Comparison of ENCODE assay signal across 8 cellular contexts in the genomic region with DNA sequence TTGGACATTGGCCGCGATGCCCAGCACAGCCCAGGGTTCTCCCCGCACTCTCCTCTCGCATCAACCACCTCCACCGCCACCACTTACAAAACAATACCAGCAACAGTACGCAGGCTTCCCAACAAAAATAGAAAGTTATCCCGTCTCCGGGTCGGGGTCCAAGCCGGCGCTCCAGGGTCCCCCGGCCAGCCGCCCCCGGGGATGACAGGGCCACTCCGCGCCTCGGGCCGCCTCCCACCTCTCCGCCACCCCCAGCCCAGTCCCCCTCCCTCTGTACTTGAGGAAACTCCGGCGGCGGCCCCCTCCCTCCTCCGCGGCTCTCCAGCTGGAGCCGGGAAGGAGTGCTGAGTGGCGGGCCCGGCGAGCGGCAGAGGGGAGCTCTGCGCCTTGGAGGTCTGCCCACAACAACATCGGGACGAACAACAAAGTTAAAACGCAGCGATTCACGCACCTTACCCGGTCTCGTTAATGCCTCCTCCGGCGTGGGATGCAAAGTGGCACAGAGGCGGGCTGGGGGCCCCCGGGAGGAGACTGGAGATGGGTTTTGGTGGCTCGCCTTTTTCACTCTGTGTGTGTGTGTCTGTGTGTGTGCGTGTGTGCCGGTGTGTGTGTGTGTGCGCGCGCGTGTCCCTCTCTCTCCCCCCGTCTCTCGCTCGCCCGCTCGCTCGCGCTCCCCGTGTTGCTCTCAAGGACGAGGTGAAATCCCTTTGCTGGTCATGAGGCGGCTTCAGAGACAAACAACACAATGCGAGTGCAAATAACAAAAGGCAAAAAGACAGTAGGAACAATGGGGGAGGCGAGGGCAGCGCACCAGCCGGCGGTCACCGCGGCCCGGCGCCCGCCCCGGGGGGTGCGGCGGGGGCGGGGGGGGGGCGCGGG.
DNase-seq lines count a peak whose midpoint lies in the region; ATAC-seq lines count a peak whose summit lies in the region.

No MANE protein-coding gene starts in this region.

- H3K9me3 Mint-ChIP-seq in activated naive CD4-positive, alpha-beta T cell treated with anti-CD3 and anti-CD28 coated beads, Interleukin-2, amount 10 ng/mL, durations not matched to agents 7 days and 5 days, result no peaks in the 10 kb centered on the region

- intact Hi-C loops in Right ventricle myocardium superior (cut with DNase I), result no loop called here

- H3K27ac Mint-ChIP-seq in activated naive CD4-positive, alpha-beta T cell treated with anti-CD3 and anti-CD28 coated beads, Interleukin-2, amount 10 ng/mL, durations not matched to agents 7 days and 5 days, result no peak overlapping the region

- H3K36me3 Mint-ChIP-seq in activated naive CD4-positive, alpha-beta T cell treated with anti-CD3 and anti-CD28 coated beads, Interleukin-2, amount 10 ng/mL, durations not matched to agents 7 days and 5 days, result peaks cover 2% of the 10 kb centered on the region

- CTCF ChIA-PET in activated naive CD4-positive, alpha-beta T cell treated with anti-CD3 and anti-CD28 coated beads, Interleukin-2, amount 10 ng/mL, durations not matched to agents 7 days and 5 days (lab: Charles Lee), result no interaction called here

- H3K4me1 Mint-ChIP-seq in activated naive CD4-positive, alpha-beta T cell treated with anti-CD3 and anti-CD28 coated beads, Interleukin-2, amount 10 ng/mL, durations not matched to agents 7 days and 5 days, result peaks cover 12% of the 10 kb centered on the region

- peak overlapping the region; percentile 71 for H3K4me3 Mint-ChIP-seq in activated naive CD4-positive, alpha-beta T cell treated with anti-CD3 and anti-CD28 coated beads, Interleukin-2, amount 10 ng/mL, durations not matched to agents 7 days and 5 days

- peaks cover 56% of the 10 kb centered on the region for H3K27me3 Mint-ChIP-seq in activated naive CD4-positive, alpha-beta T cell treated with anti-CD3 and anti-CD28 coated beads, Interleukin-2, amount 10 ng/mL, durations not matched to agents 7 days and 5 days

- ATAC-seq in Right ventricle myocardium superior (ENCODE audit: poor library complexity), result peak; percentile 83
- no peak for ATAC-seq in HG02981 (IDR thresholded peaks at IDR 0.05; ENCODE audit: unreplicated experiment)

- peak; percentile 42 for DNase-seq in NCI-H345 (lab: John Stamatoyannopoulos, UW)
- DNase-seq in NCI-H345 treated with DMSO at 0.1 percent for 48 hours (lab: John Stamatoyannopoulos, UW; ENCODE audit: unreplicated experiment), result no peak
- DNase-seq in NCI-H128 (lab: John Stamatoyannopoulos, UW; ENCODE audit: unreplicated experiment), result peak; percentile 52
- peak; percentile 24 for DNase-seq in activated naive CD4-positive, alpha-beta T cell treated with anti-CD3 and anti-CD28 coated beads, Interleukin-2, amount 10 ng/mL, durations not matched to agents 7 days and 5 days
- DNase-seq in Right ventricle myocardium superior, result peak; percentile 80
- peak; percentile 46 for DNase-seq in occipital lobe (lab: John Stamatoyannopoulos, UW)
- DNase-seq in cerebellar nuclear complex (lab: John Stamatoyannopoulos, UW), result no peak

Comparison
In these comparisons a context has a peak if more than half of its experiments do, and no peak if none do; other contexts are left out.
1. DNase-seq: peak in NCI-H345 (single experiment), NCI-H128 (single experiment), activated naive CD4-positive, alpha-beta T cell treated with anti-CD3 and anti-CD28 coated beads, Interleukin-2, amount 10 ng/mL, durations not matched to agents 7 days and 5 days (single experiment), Right ventricle myocardium superior (single experiment) and occipital lobe (single experiment); none in NCI-H345 treated with DMSO at 0.1 percent for 48 hours (single experiment) and cerebellar nuclear complex (0 of 2).